In genomic region chr15:59918994-59919951, GRCh38 we compare ENCODE assay signal across 10 cellular contexts.
DNase-seq lines count a peak whose midpoint lies in the region; ATAC-seq and TF ChIP-seq lines count a peak whose summit lies in the region.
"Had no signal": no experiment of that assay in that cellular context is flagged by ENCODE, and none has a peak within 500 bp of the region (broad histone marks: within the 10 kb centered on the region; RNA-seq: fewer than 3 reads in every experiment).

No MANE protein-coding gene starts in this region.

- H2BK5ac ChIP-seq in trophoblast cell (ENCODE audit: low read depth, low read length, poor library complexity): no peak overlapping the region

- no peak for TF ChIP-seq CTCF in lower leg skin (IDR thresholded peaks at IDR 0.05)
- TF ChIP-seq CTCF in gastrocnemius medialis (IDR thresholded peaks at IDR 0.05 in 4 of 5, conservative IDR thresholded peaks at IDR 0.05 in 1 of 5): no peak

- H3K9ac ChIP-seq in trophoblast cell (ENCODE audit: low read length): no peak overlapping the region

- H4K91ac ChIP-seq in trophoblast cell (ENCODE audit: low read depth, low read length): no peak overlapping the region

- H3K14ac ChIP-seq in trophoblast cell (ENCODE audit: low read length): no peak overlapping the region

- WGBS in trophoblast cell (ENCODE audit: extremely low coverage, insufficient coverage, insufficient read length): no CpG with 5 or more reads among the region's 11 CpGs
- 80 to 83% methylated on average over 11 of the region's 11 CpGs for WGBS in lower leg skin, 2 donors

- no peak overlapping the region for H3K4me3 ChIP-seq in trophoblast cell (ENCODE audit: low read depth, low read length)
- no peak overlapping the region for H3K4me3 ChIP-seq in lower leg skin (ENCODE audit: low read depth, poor library complexity, severe bottlenecking)
- no peak overlapping the region for H3K4me3 ChIP-seq in gastrocnemius medialis
- H3K4me3 ChIP-seq: skin epidermis had no signal

- H3K27ac ChIP-seq in trophoblast cell (ENCODE audit: low read depth, low read length) (no peak overlapping the region), gastrocnemius medialis (no peak overlapping the region)

- no peak overlapping the region for H3K23ac ChIP-seq in trophoblast cell (ENCODE audit: low read length)

- ATAC-seq in GM19438 (IDR thresholded peaks at IDR 0.05; ENCODE audit: low read depth, unreplicated experiment): peak; percentile 58
- peak; percentile 84 for ATAC-seq in HG03280 (IDR thresholded peaks at IDR 0.05; ENCODE audit: unreplicated experiment)
- ATAC-seq in gastrocnemius medialis: no peak

- DNase-seq in activated CD8-positive, alpha-beta memory T cell treated with anti-CD3 and anti-CD28 coated beads, Interleukin-2, amount 50 U/mL, for 24 hours (ENCODE audit: extremely low read depth): peak; percentile 14
- DNase-seq in trophoblast cell (peak; percentile 27 to 56), lower leg skin (ENCODE audit: low spot score in 2 of 2) (no peak), NCI-H1436 (lab: John Stamatoyannopoulos, UW) (no peak), gastrocnemius medialis (no peak), cerebellar cortex (ENCODE audit: low spot score) (no peak)
- DNase-seq: activated B cell treated with CpG ODN at 0.5 μM for 24 hours had no signal

- H2AFZ ChIP-seq in trophoblast cell (ENCODE audit: insufficient read depth, low read length, poor library complexity): no peak overlapping the region

- TF ChIP-seq POLR2A in lower leg skin (IDR thresholded peaks at IDR 0.05) (no peak), gastrocnemius medialis (IDR thresholded peaks at IDR 0.05) (no peak)

- H3K9me3 ChIP-seq in trophoblast cell (ENCODE audit: insufficient read depth, low read depth, low read length): no peaks in the 10 kb centered on the region
- H3K9me3 ChIP-seq in gastrocnemius medialis: no peaks in the 10 kb centered on the region

- no peak overlapping the region for H2AK5ac ChIP-seq in trophoblast cell (ENCODE audit: low read length)

- H4K12ac ChIP-seq in trophoblast cell (ENCODE audit: low read depth, low read length): no peak overlapping the region

- H3K4me2 ChIP-seq in trophoblast cell (ENCODE audit: low read length): no peak overlapping the region

- H3K4me1 ChIP-seq in trophoblast cell (ENCODE audit: control insufficient read depth in 1 of 2, insufficient read depth in 2 of 2, low read length in 2 of 2): no peaks in the 10 kb centered on the region
- H3K4me1 ChIP-seq in gastrocnemius medialis: no peaks in the 10 kb centered on the region

- no peak overlapping the region for H3K4ac ChIP-seq in trophoblast cell (ENCODE audit: low read depth, low read length)

- no peak overlapping the region for H4K8ac ChIP-seq in trophoblast cell (ENCODE audit: low read depth, low read length)

- no peak overlapping the region for H3K18ac ChIP-seq in trophoblast cell (ENCODE audit: low read length)

- no peak overlapping the region for H2BK12ac ChIP-seq in trophoblast cell (ENCODE audit: low read length)

- H3K36me3 ChIP-seq in trophoblast cell (ENCODE audit: control insufficient read depth in 1 of 2, insufficient read depth in 2 of 2, low read length in 2 of 2) (no peaks in the 10 kb centered on the region), gastrocnemius medialis (no peaks in the 10 kb centered on the region)

- H2BK120ac ChIP-seq in trophoblast cell (ENCODE audit: insufficient read depth, low read length, poor library complexity): no peak overlapping the region

- in situ Hi-C loops in gastrocnemius medialis (cut with MboI; ENCODE audit: low sequenced_read_pairs in 4 of 4): loop anchor here in 1 of 4 donors (25.0 kb wide), 1 partner anchor 393 kb away; no protein-coding TSS in a partner anchor

- intact Hi-C loops in lower leg skin (cut with DNase I; ENCODE audit: low total_unique reads): no loop called here
- intact Hi-C loops in gastrocnemius medialis (cut with DNase I; ENCODE audit: low total_unique reads): no loop called here

- H3K27me3 ChIP-seq in trophoblast cell (ENCODE audit: insufficient read depth, low read length) (no peaks in the 10 kb centered on the region), gastrocnemius medialis (peaks cover 0 to 9% (median 8%) of the 10 kb centered on the region in 3 donors)

- H3K79me1 ChIP-seq in trophoblast cell (ENCODE audit: low read length): no peaks in the 10 kb centered on the region

- H3K79me2 ChIP-seq in trophoblast cell (ENCODE audit: control insufficient read depth, insufficient read depth, low read length, poor library complexity): no peaks in the 10 kb centered on the region

Comparison
In these comparisons a context has a peak if more than half of its experiments do, and no peak if none do; other contexts are left out.
1. ATAC-seq: peak in GM19438 (single experiment) and HG03280 (single experiment); none in gastrocnemius medialis (0 of 2).
2. DNase-seq: peak in activated CD8-positive, alpha-beta memory T cell treated with anti-CD3 and anti-CD28 coated beads, Interleukin-2, amount 50 U/mL, for 24 hours (single experiment) and trophoblast cell (2 of 2); none in lower leg skin (0 of 2), NCI-H1436 (single experiment), gastrocnemius medialis (0 of 2) and cerebellar cortex (single experiment).